In the genomic region with DNA sequence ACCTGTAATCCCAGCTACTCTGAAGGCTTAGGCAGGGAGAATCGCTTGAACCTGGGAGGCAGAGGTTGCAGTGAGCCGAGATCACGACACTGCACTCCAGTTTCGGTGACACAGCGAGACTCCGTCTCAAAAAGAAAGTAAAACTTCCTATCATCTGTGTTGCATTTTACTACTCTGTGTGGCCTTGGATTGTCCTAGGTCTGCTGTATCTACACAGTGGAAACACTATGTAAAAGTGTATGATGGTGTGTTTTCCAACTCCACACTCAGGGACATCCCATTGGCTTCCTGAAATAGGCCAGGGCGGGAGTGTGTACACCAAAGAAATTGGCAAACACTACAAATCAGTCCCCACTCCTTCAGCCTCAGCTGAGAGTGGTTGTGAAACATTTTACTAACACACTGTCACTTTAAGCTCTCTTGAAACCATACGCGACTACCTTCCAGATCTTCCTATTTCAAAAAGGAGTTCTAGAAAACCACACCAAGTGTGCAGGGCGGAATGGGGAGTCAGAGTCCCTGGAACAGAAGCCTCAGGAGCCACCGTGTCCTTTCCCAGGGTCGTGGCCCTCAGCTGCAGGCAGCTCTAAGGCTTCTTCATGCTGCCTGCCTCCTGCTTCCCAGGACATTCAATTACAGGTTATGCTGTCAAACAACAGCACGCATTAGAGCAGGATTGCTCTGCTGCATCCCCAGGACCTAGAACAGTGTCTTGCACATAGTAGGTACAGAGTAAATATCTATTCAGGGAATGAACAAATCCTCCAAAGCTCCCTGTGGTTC, we compare ENCODE assay signal across 8 cellular contexts.
A peak's percentile ranks its signal among the peaks of the same experiment; 100 is the strongest.
DNase-seq lines count a peak whose midpoint lies in the region; ATAC-seq and TF ChIP-seq lines count a peak whose summit lies in the region.
"Had no signal": no experiment of that assay in that cellular context is flagged by ENCODE, and none has a peak within 500 bp of the region (broad histone marks: within the 10 kb centered on the region; RNA-seq: fewer than 3 reads in every experiment).

No MANE protein-coding gene starts in this region.

- H3K4me1 ChIP-seq in heart right ventricle (peaks cover 0 to 40% (median 24%) of the 10 kb centered on the region in 9 donors), tibial artery (peaks cover 0 to 23% (median 12%) of the 10 kb centered on the region in 4 donors)
- H3K4me1 ChIP-seq in CD8-positive, alpha-beta memory T cell (ENCODE audit: insufficient read depth, low read length), result no peaks in the 10 kb centered on the region

- peak in 1 of 2 donors; percentile 7 for DNase-seq in heart right ventricle
- peak in 1 of 2 donors; percentile 29 for DNase-seq in tibial artery
- DNase-seq in SHP77 treated with DMSO at 0.1 percent for 48 hours (lab: John Stamatoyannopoulos, UW), result no peak
- DNase-seq in CD8-positive, alpha-beta memory T cell, result no peak
- DNase-seq in NCI-H2227 treated with DMSO at 0.1 percent for 48 hours (lab: John Stamatoyannopoulos, UW), result no peak
- DNase-seq: caudate nucleus had no signal

- POLR2A ChIA-PET in CD8-positive, alpha-beta memory T cell (lab: Charles Lee), result no interaction called here

- WGBS in heart right ventricle, 2 donors, result 55 to 59% methylated on average over 13 of the region's 13 CpGs

- H3K27ac ChIP-seq in KOPT-K1 (ENCODE audit: low read depth, low read length, poor library complexity, severe bottlenecking), result peak overlapping the region; percentile 66
- H3K27ac ChIP-seq in heart right ventricle, result peak overlapping the region in 8 of 10 donors; percentile 14 to 64 (median 57)
- H3K27ac ChIP-seq in tibial artery, result peak overlapping the region; percentile 25
- H3K27ac ChIP-seq in CD8-positive, alpha-beta memory T cell (ENCODE audit: low read depth, low read length), result no peak overlapping the region

- H3K27me3 ChIP-seq in heart right ventricle (no peaks in the 10 kb centered on the region), tibial artery (no peaks in the 10 kb centered on the region)
- H3K27me3 ChIP-seq in CD8-positive, alpha-beta memory T cell (ENCODE audit: insufficient read depth, low read length, poor library complexity, severe bottlenecking), result no peaks in the 10 kb centered on the region

- peak overlapping the region in 9 of 10 donors; percentile 5 to 43 (median 37) for H3K4me3 ChIP-seq in heart right ventricle
- peak overlapping the region; percentile 40 to 46 for H3K4me3 ChIP-seq in tibial artery
- H3K4me3 ChIP-seq in CD8-positive, alpha-beta memory T cell (ENCODE audit: low read length), result no peak overlapping the region

- H3K9me3 ChIP-seq in KOPT-K1 (ENCODE audit: insufficient read depth, low read length, poor library complexity, severe bottlenecking) (no peaks in the 10 kb centered on the region), heart right ventricle (no peaks in the 10 kb centered on the region), tibial artery (no peaks in the 10 kb centered on the region)
- H3K9me3 ChIP-seq in CD8-positive, alpha-beta memory T cell (ENCODE audit: low read length), result no peaks in the 10 kb centered on the region

- no peak for TF ChIP-seq CTCF in heart right ventricle (IDR thresholded peaks at IDR 0.05)
- TF ChIP-seq CTCF in tibial artery (IDR thresholded peaks at IDR 0.05), result no peak

- no peaks in the 10 kb centered on the region for H3K36me3 Mint-ChIP-seq in CD8-positive, alpha-beta memory T cell

- H3K36me3 ChIP-seq in KOPT-K1 (ENCODE audit: insufficient read depth, low read length) (no peaks in the 10 kb centered on the region), heart right ventricle (no peaks in the 10 kb centered on the region), tibial artery (no peaks in the 10 kb centered on the region)
- H3K36me3 ChIP-seq in CD8-positive, alpha-beta memory T cell (ENCODE audit: insufficient read depth, low read length), result no peaks in the 10 kb centered on the region

- H3K27me3 Mint-ChIP-seq in CD8-positive, alpha-beta memory T cell, result no peaks in the 10 kb centered on the region

- no peaks in the 10 kb centered on the region for H3K4me1 Mint-ChIP-seq in CD8-positive, alpha-beta memory T cell

- no peak overlapping the region for H3K27ac Mint-ChIP-seq in CD8-positive, alpha-beta memory T cell

- CTCF ChIA-PET in CD8-positive, alpha-beta memory T cell (lab: Charles Lee), result no interaction called here

- H3K9me3 Mint-ChIP-seq in CD8-positive, alpha-beta memory T cell, result no peaks in the 10 kb centered on the region

- H3K4me3 Mint-ChIP-seq in CD8-positive, alpha-beta memory T cell, result peak overlapping the region in 1 of 7 donors; percentile 59

- ATAC-seq in GM19463 (IDR thresholded peaks at IDR 0.05; ENCODE audit: unreplicated experiment) (peak; percentile 50), heart right ventricle (peak; percentile 68 to 94 (median 83))

- intact Hi-C loops in heart right ventricle (cut with DNase I), result loop anchor here in 2 of 10 donors (5.0 kb wide), 2 partner anchors 43 to 83 kb away; no protein-coding TSS in a partner anchor
- intact Hi-C loops in tibial artery (cut with DNase I; ENCODE audit: low total_unique reads), result no loop called here
